ENCODE assay signal across 8 cellular contexts in the genomic region with DNA sequence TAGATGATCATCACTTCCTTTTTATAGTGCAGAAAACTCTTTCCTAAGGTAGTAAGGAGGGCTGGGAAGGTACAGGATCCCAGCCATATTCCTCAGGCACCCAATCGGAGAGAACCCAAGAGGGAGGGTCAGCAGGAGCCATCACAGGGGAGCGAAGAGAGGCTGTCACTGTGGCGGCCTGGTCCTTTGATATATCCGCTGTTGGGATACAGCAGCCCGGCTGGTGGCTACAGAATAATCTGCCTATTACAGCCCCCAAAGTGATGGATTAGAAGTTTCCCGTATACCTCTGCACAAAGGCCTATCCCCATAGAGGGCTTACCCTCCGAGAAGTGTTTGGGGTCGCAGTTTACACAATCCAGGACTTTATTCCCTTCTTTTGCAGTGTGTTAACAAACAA. TPM values are rescaled to one million over a fixed set of nuclear protein-coding genes. Genes with fewer than 3 reads are reported as not detected.
DNase-seq lines count a peak whose midpoint lies in the region; ATAC-seq and TF ChIP-seq lines count a peak whose summit lies in the region.

No MANE protein-coding gene starts in this region.

- peaks cover 8% of the 10 kb centered on the region for H3K4me1 ChIP-seq in osteoblast (ENCODE audit: insufficient read depth, low read length)

- peak overlapping the region; percentile 89 for H3K4me3 ChIP-seq in osteoblast (ENCODE audit: insufficient read depth, low read length)

- H3K27ac Mint-ChIP-seq in IgD-negative memory B cell: peak overlapping the region; percentile 97 to 100 (median 99)

- no peaks in the 10 kb centered on the region for H4K20me1 ChIP-seq in osteoblast (ENCODE audit: insufficient read depth, low read length)

- peak; percentile 2 for ATAC-seq in GM18505 (IDR thresholded peaks at IDR 0.05; ENCODE audit: unreplicated experiment)

- peaks cover 28 to 37% (median 35%) of the 10 kb centered on the region in 3 donors for H3K4me1 Mint-ChIP-seq in IgD-negative memory B cell

- H3K4me2 ChIP-seq in osteoblast (ENCODE audit: insufficient read depth, low read length): peak overlapping the region; percentile 88

- peak overlapping the region; percentile 95 to 99 (median 98) for H3K4me3 Mint-ChIP-seq in IgD-negative memory B cell

- H2AFZ ChIP-seq in osteoblast (ENCODE audit: low read length): no peak overlapping the region

- H3K27ac ChIP-seq in osteoblast (ENCODE audit: low read depth, low read length): no peak overlapping the region

- peaks cover 11% of the 10 kb centered on the region for H3K27me3 Mint-ChIP-seq in IgD-negative memory B cell

- H3K9me3 Mint-ChIP-seq in IgD-negative memory B cell: peaks cover 0 to 3% (median 0%) of the 10 kb centered on the region in 3 donors

- H3K36me3 ChIP-seq in osteoblast (ENCODE audit: insufficient read depth, low read length): no peaks in the 10 kb centered on the region

- no peaks in the 10 kb centered on the region for H3K79me2 ChIP-seq in osteoblast (ENCODE audit: insufficient read depth, low read length)

- no peak for TF ChIP-seq CTCF in osteoblast (IDR thresholded peaks at IDR 0.05; ENCODE audit: extremely low read depth, low read depth, low read length)

- no peaks in the 10 kb centered on the region for H3K27me3 ChIP-seq in osteoblast (ENCODE audit: insufficient read depth, low read length)

- DNase-seq in ecto neural progenitor cell (ENCODE audit: low spot score) (peak; percentile 53), osteoblast (ENCODE audit: insufficient read length, low spot score, missing footprints) (no peak), GM19240 (ENCODE audit: insufficient read length, low spot score) (no peak), GM19238 (ENCODE audit: insufficient read length, low spot score) (no peak), SKM-1 (lab: John Stamatoyannopoulos, UW; ENCODE audit: unreplicated experiment) (no peak), LoVo (ENCODE audit: low spot score) (no peak)

- no peak for TF ChIP-seq POLR2A in GM18505 (IDR thresholded peaks at IDR 0.05; ENCODE audit: borderline replicate concordance, extremely low read depth, insufficient read depth, insufficient read length)

- H3K9me3 ChIP-seq in osteoblast (ENCODE audit: low read depth, low read length): no peaks in the 10 kb centered on the region

- H3K36me3 Mint-ChIP-seq in IgD-negative memory B cell: no peaks in the 10 kb centered on the region

RNA-seq across cellular contexts. Expression of a gene that starts 48.5 kb away (rescaled TPM):
- not detected for polyA plus RNA-seq in IgD-negative memory B cell
- not detected in 2 replicates for total RNA-seq in osteoblast

RNA-seq across cellular contexts. Expression of a gene that starts 55.7 kb away (rescaled TPM):
- polyA plus RNA-seq in IgD-negative memory B cell: 15.3 TPM
- total RNA-seq in osteoblast: 35.1 and 35.9 TPM in 2 replicates

RNA-seq across cellular contexts. Expression of a gene that starts 56.5 kb away (rescaled TPM):
- not detected for polyA plus RNA-seq in IgD-negative memory B cell
- total RNA-seq in osteoblast: not detected in 2 replicates
